In genomic region chr16:75758215-75758614, GRCh38 we compare ENCODE assay signal across 17 cellular contexts. TPM values are rescaled to one million over a fixed set of nuclear protein-coding genes. Genes with fewer than 3 reads are reported as not detected.
DNase-seq lines count a peak whose midpoint lies in the region; ATAC-seq and TF ChIP-seq lines count a peak whose summit lies in the region.
"Had no signal": no experiment of that assay in that cellular context is flagged by ENCODE, and none has a peak within 500 bp of the region (broad histone marks: within the 10 kb centered on the region; RNA-seq: fewer than 3 reads in every experiment).

No MANE protein-coding gene starts in this region.

- H3K9me3 ChIP-seq in BLaER1: no peaks in the 10 kb centered on the region
- H3K9me3 ChIP-seq: right lobe of liver, SJCRH30 had no signal

- ATAC-seq in GM21381 (IDR thresholded peaks at IDR 0.05; ENCODE audit: unreplicated experiment) (peak; percentile 36), HG02870 (IDR thresholded peaks at IDR 0.05; ENCODE audit: unreplicated experiment) (no peak)
- ATAC-seq: naive thymus-derived CD8-positive, alpha-beta T cell; right lobe of liver had no signal

- no peak overlapping the region for H3K9ac ChIP-seq in BLaER1

- H3K27me3 ChIP-seq in BLaER1: no peaks in the 10 kb centered on the region
- H3K27me3 ChIP-seq: right lobe of liver, SJCRH30 had no signal

- DNase-seq in NCI-H226 (peak; percentile 48), fibroblast of the aortic adventitia (ENCODE audit: low read depth) (peak; percentile 49), NCI-H2196 (lab: John Stamatoyannopoulos, UW; ENCODE audit: unreplicated experiment) (no peak), iPS-NIHi11 (ENCODE audit: low spot score) (no peak), NCI-H1105 treated with DMSO at 0.1 percent for 48 hours (lab: John Stamatoyannopoulos, UW) (no peak)
- DNase-seq: amniotic stem cell; CD4-positive, CD25-positive, alpha-beta regulatory T cell; naive thymus-derived CD8-positive, alpha-beta T cell; NCI-H146; NCI-H69; right lobe of liver; SJCRH30 had no signal

- H3K27ac ChIP-seq in BLaER1: no peak overlapping the region
- H3K27ac ChIP-seq: right lobe of liver, SJCRH30 had no signal

- H3K4me3 ChIP-seq in BLaER1: no peak overlapping the region
- H3K4me3 ChIP-seq in fibroblast of the aortic adventitia (ENCODE audit: low read depth, low read length): no peak overlapping the region
- H3K4me3 ChIP-seq: right lobe of liver, SJCRH30 had no signal

- H3K4me1 ChIP-seq in BLaER1: peaks cover 32% of the 10 kb centered on the region
- H3K4me1 ChIP-seq: right lobe of liver, SJCRH30 had no signal

- peak overlapping the region; percentile 19; the same call in 1 of the 2 replicates for H3K4me2 ChIP-seq in BLaER1

- no peak for TF ChIP-seq CTCF in fibroblast of the aortic adventitia (IDR thresholded peaks at IDR 0.05; ENCODE audit: insufficient read depth, low read length)

- H4K20me1 ChIP-seq in BLaER1: no peaks in the 10 kb centered on the region

- no peaks in the 10 kb centered on the region for H3K36me3 ChIP-seq in BLaER1
- H3K36me3 ChIP-seq: right lobe of liver, SJCRH30 had no signal

RNA-seq across cellular contexts. Expression of gene CPHXL, which starts 31.9 kb away (rescaled TPM):
- not detected in 2 replicates for total RNA-seq in fibroblast of the aortic adventitia (ENCODE audit: low replicate concordance)
- total RNA-seq: CD4-positive, CD25-positive, alpha-beta regulatory T cell; glomerular endothelial cell; naive thymus-derived CD8-positive, alpha-beta T cell; right lobe of liver; SJCRH30; subcutaneous adipose tissue had no signal

RNA-seq across cellular contexts. Expression of gene DUXB, which starts 57.0 kb away (rescaled TPM):
- total RNA-seq in fibroblast of the aortic adventitia (ENCODE audit: low replicate concordance): not detected in 2 replicates
- total RNA-seq: CD4-positive, CD25-positive, alpha-beta regulatory T cell; glomerular endothelial cell; naive thymus-derived CD8-positive, alpha-beta T cell; right lobe of liver; SJCRH30; subcutaneous adipose tissue had no signal

Comparison
In these comparisons a context has a peak if more than half of its experiments do, and no peak if none do; other contexts are left out.
1. DNase-seq: peak in NCI-H226 (single experiment) and fibroblast of the aortic adventitia (single experiment); none in NCI-H2196 (single experiment), iPS-NIHi11 (single experiment) and NCI-H1105 treated with DMSO at 0.1 percent for 48 hours (single experiment).